Comparison of ENCODE assay signal across 17 cellular contexts in the genomic region with DNA sequence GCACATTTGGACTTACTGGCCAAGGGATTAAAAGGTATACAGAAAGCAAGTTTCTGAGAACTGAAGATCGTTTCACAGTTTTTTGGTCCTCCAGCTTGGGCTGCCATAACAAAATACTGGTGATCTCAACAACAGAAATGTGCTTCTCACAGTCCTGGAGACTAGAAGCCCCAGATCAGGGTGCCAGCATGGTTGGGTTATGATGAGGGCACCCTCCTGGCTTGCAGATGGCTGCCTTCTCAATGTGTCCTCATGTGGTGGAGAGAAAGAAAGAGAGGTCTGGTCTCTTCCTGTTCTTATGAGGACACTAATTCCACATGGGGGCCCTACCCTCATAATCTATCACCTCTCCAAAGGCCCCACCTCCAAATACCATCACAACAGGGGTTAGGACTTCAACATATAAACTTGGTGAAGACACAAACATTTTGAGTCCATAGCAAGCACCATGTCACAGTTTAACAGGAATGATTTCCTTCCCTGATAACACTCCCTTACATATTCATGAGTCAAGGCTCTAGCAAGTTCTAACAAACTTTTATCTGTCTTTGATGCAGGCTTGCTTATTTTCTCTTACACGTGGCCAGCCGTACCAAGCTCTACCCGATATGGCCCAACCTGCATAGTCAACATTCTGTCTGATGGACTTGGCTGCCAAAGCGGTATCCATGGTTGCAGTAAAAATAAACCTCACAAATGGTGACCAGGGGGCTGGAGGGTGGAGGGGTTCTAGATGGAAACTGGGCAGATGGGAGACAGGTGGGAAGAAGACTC. TPM values are rescaled to one million over a fixed set of nuclear protein-coding genes. Genes with fewer than 3 reads are reported as not detected.
A peak's percentile ranks its signal among the peaks of the same experiment; 100 is the strongest.
DNase-seq lines count a peak whose midpoint lies in the region; ATAC-seq, FAIRE-seq and TF ChIP-seq lines count a peak whose summit lies in the region.
"Had no signal": no experiment of that assay in that cellular context is flagged by ENCODE, and none has a peak within 500 bp of the region (broad histone marks: within the 10 kb centered on the region; RNA-seq: fewer than 3 reads in every experiment).

No MANE protein-coding gene starts in this region.

- CTCF ChIA-PET in K562 (lab: Yijun Ruan, JAX; ENCODE audit: low intra/inter-chr PET ratio): interaction anchor here (0.6 kb wide), 2 partner anchors 71 to 262 kb away, joined by 4 read pairs; no protein-coding TSS in a partner anchor

- no peaks in the 10 kb centered on the region for H3K9me1 ChIP-seq in K562 (ENCODE audit: control insufficient read depth, insufficient read depth, low read length)

- POLR2A ChIA-PET in K562 (lab: Yijun Ruan, JAX): no interaction called here

- no peaks in the 10 kb centered on the region for H4K20me1 ChIP-seq in K562 (replicated peaks; ENCODE audit: control insufficient read depth, insufficient read depth, low read length)

- peak overlapping the region; percentile 41 for H3K27ac Mint-ChIP-seq in activated naive CD4-positive, alpha-beta T cell treated with anti-CD3 and anti-CD28 coated beads, Interleukin-2, amount 50 U/mL, for 24 hours
- H3K27ac Mint-ChIP-seq in mesothelial cell of epicardium: peak overlapping the region; percentile 82
- H3K27ac Mint-ChIP-seq: activated CD4-positive, alpha-beta memory T cell treated with anti-CD3 and anti-CD28 coated beads, Interleukin-2, amount 10 ng/mL, durations not matched to agents 7 days and 5 days had no signal

- H3K9ac ChIP-seq in K562 (ENCODE audit: insufficient read depth in 1 of 2, low read depth in 2 of 2, low read length in 2 of 2) (no peak overlapping the region), stomach smooth muscle (ENCODE audit: low read length in 2 of 2) (no peak overlapping the region)

- H3K27me3 ChIP-seq in K562 (ENCODE audit: control insufficient read depth in 2 of 2, insufficient read depth in 2 of 2, low read length in 2 of 2) (no peaks in the 10 kb centered on the region), stomach smooth muscle (ENCODE audit: control insufficient read depth in 1 of 2, insufficient read depth in 2 of 2, low read length in 2 of 2) (no peaks in the 10 kb centered on the region)

- 20% methylated on average over 5 of the region's 5 CpGs for WGBS in K562 (ENCODE audit: insufficient coverage, low coverage, missing lambda C conversion rate)

- BruUV-seq in K562 (replicated peaks; lab: Mats Ljungman, UMichigan): no TSS peak

- no peaks in the 10 kb centered on the region for H3K9me3 Mint-ChIP-seq in activated naive CD4-positive, alpha-beta T cell treated with anti-CD3 and anti-CD28 coated beads, Interleukin-2, amount 50 U/mL, for 24 hours
- H3K9me3 Mint-ChIP-seq in mesothelial cell of epicardium: no peaks in the 10 kb centered on the region
- H3K9me3 Mint-ChIP-seq: activated CD4-positive, alpha-beta memory T cell treated with anti-CD3 and anti-CD28 coated beads, Interleukin-2, amount 10 ng/mL, durations not matched to agents 7 days and 5 days; natural killer cell treated with Interleukin-12 subunit alpha and Interleukin-12 subunit beta and Interleukin-15 and Interleukin-18, amount 100 ng/mL, for 72 hours had no signal

- H2AFZ ChIP-seq in K562 (ENCODE audit: low read depth, low read length): peak overlapping the region; percentile 92

- H3K36me3 ChIP-seq in K562 (ENCODE audit: control insufficient read depth, insufficient read depth, low read length): no peaks in the 10 kb centered on the region
- no peaks in the 10 kb centered on the region for H3K36me3 ChIP-seq in stomach smooth muscle (ENCODE audit: control insufficient read depth in 2 of 2, insufficient read depth in 2 of 2, low read length in 2 of 2)
- H3K36me3 ChIP-seq: SJCRH30 had no signal

- TF ChIP-seq POLR2A in K562 (conservative IDR thresholded peaks at IDR 0.05): no peak

- TF ChIP-seq EP300 in K562 (IDR thresholded peaks at IDR 0.05; ENCODE audit: low read length): no peak

- peak overlapping the region; percentile 7; the same call in 1 of the 2 replicates for H3K4me2 ChIP-seq in K562 (ENCODE audit: insufficient read depth, low read length)

- intact Hi-C loops in K562 (cut with micrococcal nuclease) (loop anchor here (2.0 to 10.0 kb wide), 3 partner anchors 70 to 278 kb away; no protein-coding TSS in a partner anchor), head of caudate nucleus (cut with DNase I) (no loop called here)

- H3K9me3 ChIP-seq in K562 (replicated peaks; ENCODE audit: control insufficient read depth, insufficient read depth, low read depth, low read length) (no peaks in the 10 kb centered on the region), stomach smooth muscle (ENCODE audit: control insufficient read depth in 2 of 2, low read length in 2 of 2) (no peaks in the 10 kb centered on the region)
- H3K9me3 ChIP-seq: SJCRH30 had no signal

- no peaks in the 10 kb centered on the region for H3K79me2 ChIP-seq in K562 (ENCODE audit: control insufficient read depth, insufficient read depth, low read length)

- H3K4me1 Mint-ChIP-seq in activated naive CD4-positive, alpha-beta T cell treated with anti-CD3 and anti-CD28 coated beads, Interleukin-2, amount 50 U/mL, for 24 hours: peaks cover 13% of the 10 kb centered on the region
- H3K4me1 Mint-ChIP-seq in mesothelial cell of epicardium: peaks cover 12% of the 10 kb centered on the region

- no peaks in the 10 kb centered on the region for H3K27me3 Mint-ChIP-seq in activated naive CD4-positive, alpha-beta T cell treated with anti-CD3 and anti-CD28 coated beads, Interleukin-2, amount 50 U/mL, for 24 hours
- H3K27me3 Mint-ChIP-seq in mesothelial cell of epicardium (ENCODE audit: low read depth): peaks cover 2% of the 10 kb centered on the region
- H3K27me3 Mint-ChIP-seq: natural killer cell treated with Interleukin-12 subunit alpha and Interleukin-12 subunit beta and Interleukin-15 and Interleukin-18, amount 100 ng/mL, for 72 hours had no signal

- no peaks in the 10 kb centered on the region for H3K36me3 Mint-ChIP-seq in activated naive CD4-positive, alpha-beta T cell treated with anti-CD3 and anti-CD28 coated beads, Interleukin-2, amount 50 U/mL, for 24 hours
- no peaks in the 10 kb centered on the region for H3K36me3 Mint-ChIP-seq in mesothelial cell of epicardium
- H3K36me3 Mint-ChIP-seq: brain; natural killer cell treated with Interleukin-12 subunit alpha and Interleukin-12 subunit beta and Interleukin-15 and Interleukin-18, amount 100 ng/mL, for 72 hours had no signal

- in situ Hi-C loops in K562 (cut with MboI): no loop called here

- H3K4me3 ChIP-seq in K562: no peak overlapping the region
- no peak overlapping the region for H3K4me3 ChIP-seq in stomach smooth muscle (ENCODE audit: low read length in 2 of 2)
- H3K4me3 ChIP-seq: skin epidermis had no signal

- H3K4me1 ChIP-seq in K562 (replicated peaks in 1 of 2; ENCODE audit: control insufficient read depth in 2 of 2, insufficient read depth in 2 of 2, low read length in 2 of 2): peaks cover 0 to 7% of the 10 kb centered on the region in 2 experiments; a peak in 3 of 5 replicates
- peaks cover 20% of the 10 kb centered on the region for H3K4me1 ChIP-seq in stomach smooth muscle (ENCODE audit: control insufficient read depth, insufficient read depth, low read length)

- H3K27ac ChIP-seq in K562 (ENCODE audit: extremely low read depth, low read depth, low read length): no peak overlapping the region; the same call in 2 of the 3 replicates
- H3K27ac ChIP-seq in stomach smooth muscle (ENCODE audit: low read length): peak overlapping the region; percentile 59
- H3K27ac ChIP-seq: SJCRH30 had no signal

- H3K4me3 Mint-ChIP-seq in activated naive CD4-positive, alpha-beta T cell treated with anti-CD3 and anti-CD28 coated beads, Interleukin-2, amount 50 U/mL, for 24 hours: no peak overlapping the region
- no peak overlapping the region for H3K4me3 Mint-ChIP-seq in mesothelial cell of epicardium
- H3K4me3 Mint-ChIP-seq: activated CD4-positive, alpha-beta memory T cell treated with anti-CD3 and anti-CD28 coated beads, Interleukin-2, amount 10 ng/mL, durations not matched to agents 7 days and 5 days; brain had no signal

- FAIRE-seq in K562 (lab: Jason Lieb, UNC): no peak
- FAIRE-seq: TTC549 had no signal

- peak; percentile 21; the same call in 2 of the 3 replicates for ATAC-seq in K562
- ATAC-seq in GM19324 (IDR thresholded peaks at IDR 0.05; ENCODE audit: low FRiP score, unreplicated experiment): no peak

- no peak for DNase-seq in activated naive CD4-positive, alpha-beta T cell (lab: John Stamatoyannopoulos, UW)
- DNase-seq in K562 (ENCODE audit: extremely low read depth in 1 of 4, low spot score in 3 of 4): no peak
- DNase-seq in mesothelial cell of epicardium (ENCODE audit: low spot score in 2 of 2, unreplicated experiment in 2 of 2): no peak
- no peak for DNase-seq in head of caudate nucleus
- DNase-seq in hippocampal formation (lab: John Stamatoyannopoulos, UW): no peak

- TF ChIP-seq CTCF in K562 (IDR thresholded peaks at IDR 0.05 in 2 of 3, conservative IDR thresholded peaks at IDR 0.05 in 1 of 3; ENCODE audit: insufficient read depth in 2 of 3, low read depth in 1 of 3, low read length in 3 of 3) (no peak), mesothelial cell of epicardium (IDR thresholded peaks at IDR 0.05; ENCODE audit: unreplicated experiment) (no peak)

- TF ChIP-seq RAD21 in K562 (CRISPR knock-in tag; conservative IDR thresholded peaks at IDR 0.05 in 1 of 2, IDR thresholded peaks at IDR 0.05 in 1 of 2): no peak

RNA-seq across cellular contexts. Expression of gene CXCR1, which starts 20.3 kb away (rescaled TPM):
- not detected in 2 replicates for total RNA-seq in K562 (2011; cell fraction: chromatin; rRNA removed; ENCODE audit: low replicate concordance)
- total RNA-seq in K562 (2011; cell fraction: nucleolus; rRNA removed): not detected in 2 replicates
- total RNA-seq in K562 (2011; cell fraction: nucleoplasm; rRNA removed): not detected in 2 replicates
- total RNA-seq in K562 (2014; rRNA removed) (not detected in 2 replicates), K562 (2014; rRNA removed; fragmentation: Illumina TruSeq; extraction: Trizol) (not detected in 2 replicates), K562 (2015; rRNA removed; fragmentation: Illumina TruSeq; extraction: Trizol) (not detected in 2 replicates), K562 (2021) (not detected in 2 replicates), mesothelial cell of epicardium (not detected in 3 replicates)
- polyA plus RNA-seq in K562 (2011; rRNA removed) (not detected in 2 replicates), K562 (2014; fragmentation: Illumina TruSeq; extraction: Trizol) (not detected in 2 replicates), K562 (2014; fragmentation: Nextera tagmentation; extraction: Ambion mirVana) (not detected), K562 (2014; rRNA removed) (not detected in 2 replicates)
- not detected in 2 replicates for polyA plus RNA-seq in K562 (2011; cell fraction: cytosol; rRNA removed)
- polyA plus RNA-seq in K562 (2011; cell fraction: nucleus; rRNA removed): not detected in 2 replicates
- 0.04 TPM in 1 of 2 replicates, not detected in the other for polyA plus RNA-seq in K562 (2012)
- polyA minus RNA-seq in K562 (2011; rRNA and poly(A)+ RNA removed): not detected in 2 replicates
- not detected in 2 replicates for polyA minus RNA-seq in K562 (2011; cell fraction: cytosol; rRNA and poly(A)+ RNA removed)
- not detected in 2 replicates for polyA minus RNA-seq in K562 (2011; cell fraction: nucleus; rRNA and poly(A)+ RNA removed)
- total RNA-seq: glomerular endothelial cell, HT-29, SJCRH30 had no signal
- polyA plus RNA-seq: AG04450 had no signal

RNA-seq across cellular contexts. Expression of gene ARPC2, which starts 29.9 kb away (rescaled TPM):
- 76.3 and 157 TPM in 2 replicates for total RNA-seq in K562 (2011; cell fraction: chromatin; rRNA removed; ENCODE audit: low replicate concordance)
- 62.8 and 63.7 TPM in 2 replicates for total RNA-seq in K562 (2011; cell fraction: nucleolus; rRNA removed)
- total RNA-seq in K562 (2011; cell fraction: nucleoplasm; rRNA removed): 86.4 and 141 TPM in 2 replicates
- total RNA-seq in K562 (2014; rRNA removed): 81.9 and 83.6 TPM in 2 replicates
- 89.4 and 93.0 TPM in 2 replicates for total RNA-seq in K562 (2014; rRNA removed; fragmentation: Illumina TruSeq; extraction: Trizol)
- total RNA-seq in K562 (2015; rRNA removed; fragmentation: Illumina TruSeq; extraction: Trizol): 101 and 111 TPM in 2 replicates
- total RNA-seq in K562 (2021): 81.4 and 91.5 TPM in 2 replicates
- 178 and 187 TPM in 2 replicates for polyA plus RNA-seq in K562 (2011; rRNA removed)
- 127 and 144 TPM in 2 replicates for polyA plus RNA-seq in K562 (2011; cell fraction: cytosol; rRNA removed)
- polyA plus RNA-seq in K562 (2011; cell fraction: nucleus; rRNA removed): 90.4 and 115 TPM in 2 replicates
- polyA plus RNA-seq in K562 (2012): 81.6 and 89.0 TPM in 2 replicates
- 127 and 152 TPM in 2 replicates for polyA plus RNA-seq in K562 (2014; fragmentation: Illumina TruSeq; extraction: Trizol)
- 100 to 1,000 TPM in 1 of 2 experiments, 10 to 100 TPM in 1; 94.0 to 103 TPM for polyA plus RNA-seq in K562 (2014; fragmentation: Nextera tagmentation; extraction: Ambion mirVana)
- polyA plus RNA-seq in K562 (2014; rRNA removed): 122 and 126 TPM in 2 replicates
- 120 and 128 TPM in 2 replicates for polyA minus RNA-seq in K562 (2011; rRNA and poly(A)+ RNA removed)
- polyA minus RNA-seq in K562 (2011; cell fraction: cytosol; rRNA and poly(A)+ RNA removed): 60.8 and 105 TPM in 2 replicates
- 38.5 and 57.2 TPM in 2 replicates for polyA minus RNA-seq in K562 (2011; cell fraction: nucleus; rRNA and poly(A)+ RNA removed)
- 274 to 279 TPM (median 276 TPM) in 3 replicates for total RNA-seq in mesothelial cell of epicardium
